Comparison of ENCODE assay signal across 11 cellular contexts in the genomic region with DNA sequence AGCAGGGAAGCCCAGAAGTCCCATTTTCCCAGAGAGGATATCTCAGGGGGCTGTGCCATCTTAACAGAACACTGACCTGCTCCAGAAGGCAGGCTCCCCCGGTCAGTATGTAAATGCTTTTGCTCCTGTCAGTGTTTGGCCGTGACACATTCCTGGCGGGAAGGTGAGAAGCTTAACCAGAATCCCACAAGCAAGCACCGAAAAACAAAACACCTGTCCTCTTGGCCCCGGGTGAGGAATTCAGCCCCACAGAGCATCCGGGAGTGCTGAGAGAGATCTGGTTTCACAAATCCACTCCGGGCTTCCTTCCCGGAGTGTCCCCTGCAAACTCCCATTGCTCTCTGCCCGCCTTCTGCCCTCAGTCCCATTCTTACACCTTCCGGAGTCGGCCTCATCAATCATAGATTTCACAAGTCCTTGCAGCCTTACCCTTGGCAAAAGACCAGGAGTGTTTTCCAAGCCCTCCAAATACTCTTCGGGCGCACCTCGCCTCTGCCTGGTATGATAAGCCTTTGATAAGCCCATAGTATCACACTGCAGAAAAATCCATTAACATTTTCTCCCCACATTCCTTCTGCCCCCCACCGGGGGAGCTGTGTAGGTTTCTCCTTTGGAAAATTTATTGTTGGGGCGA. TPM values are rescaled to one million over a fixed set of nuclear protein-coding genes. Genes with fewer than 3 reads are reported as not detected.
DNase-seq lines count a peak whose midpoint lies in the region; ATAC-seq and TF ChIP-seq lines count a peak whose summit lies in the region.
"Had no signal": no experiment of that assay in that cellular context is flagged by ENCODE, and none has a peak within 500 bp of the region (broad histone marks: within the 10 kb centered on the region; RNA-seq: fewer than 3 reads in every experiment).

No MANE protein-coding gene starts in this region.

- H3K4me1 Mint-ChIP-seq in Caco-2 (ENCODE audit: low read depth, unreplicated experiment) (peaks cover 27% of the 10 kb centered on the region), osteocyte (ENCODE audit: unreplicated experiment) (peaks cover 14% of the 10 kb centered on the region)

- H3K27ac ChIP-seq in OCI-LY7 (ENCODE audit: low read depth, low read length, poor library complexity, severe bottlenecking) = no peak overlapping the region
- H3K27ac ChIP-seq in esophagus muscularis mucosa (replicated peaks in 1 of 4) = peak overlapping the region; percentile 97 to 100 (median 100)

- H3K9me3 Mint-ChIP-seq in Caco-2 (ENCODE audit: unreplicated experiment) (no peaks in the 10 kb centered on the region), osteocyte (ENCODE audit: unreplicated experiment) (no peaks in the 10 kb centered on the region)
- H3K9me3 Mint-ChIP-seq: activated T-helper 17 cell treated with anti-CD3 and anti-CD28 coated beads, Interleukin-2, amount 50 U/mL, for 72 hours had no signal

- H3K4me2 ChIP-seq in OCI-LY7 (ENCODE audit: low read length) = no peak overlapping the region

- TF ChIP-seq CTCF in Caco-2 (IDR thresholded peaks at IDR 0.05; ENCODE audit: insufficient read depth in 1 of 2, low read depth in 1 of 2, low read length in 1 of 2, severe bottlenecking in 1 of 2, unreplicated experiment in 1 of 2) = peak; percentile 31 to 35
- TF ChIP-seq CTCF in OCI-LY7 (conservative IDR thresholded peaks at IDR 0.05; ENCODE audit: low read length) = peak; percentile 45; the same call in 1 of the 2 replicates
- peak in 1 of 3 experiments; percentile 4 for TF ChIP-seq CTCF in esophagus muscularis mucosa (IDR thresholded peaks at IDR 0.05)
- TF ChIP-seq CTCF in osteocyte (IDR thresholded peaks at IDR 0.05) = peak; percentile 19

- POLR2A ChIA-PET in Caco-2 (lab: Charles Lee) = interaction anchor here (0.5 to 0.9 kb wide), 3 partner anchors 10 to 15 kb away, joined by 3 to 8 read pairs (median 3); partner anchors contain the start of gene TPM4
- POLR2A ChIA-PET in OCI-LY7 (lab: Charles Lee) = no interaction called here

- no peak for ATAC-seq in HG03520 (IDR thresholded peaks at IDR 0.05; ENCODE audit: unreplicated experiment)
- no peak for ATAC-seq in HG03135 (IDR thresholded peaks at IDR 0.05; ENCODE audit: unreplicated experiment)
- ATAC-seq: activated T-helper 17 cell treated with anti-CD3 and anti-CD28 coated beads, Interleukin-2, amount 50 U/mL, for 72 hours had no signal

- BruUV-seq in Caco-2 (replicated peaks; lab: Mats Ljungman, UMichigan) (no TSS peak), OCI-LY7 (replicated peaks; lab: Mats Ljungman, UMichigan) (no TSS peak)

- H2AFZ ChIP-seq in OCI-LY7 (ENCODE audit: low read length) = no peak overlapping the region

- H3K4me3 Mint-ChIP-seq in Caco-2 (ENCODE audit: unreplicated experiment) = peak overlapping the region; percentile 43
- H3K4me3 Mint-ChIP-seq in osteocyte (ENCODE audit: unreplicated experiment) = no peak overlapping the region
- H3K4me3 Mint-ChIP-seq: activated T-helper 17 cell treated with anti-CD3 and anti-CD28 coated beads, Interleukin-2, amount 50 U/mL, for 72 hours had no signal

- TF ChIP-seq EP300 in esophagus muscularis mucosa (IDR thresholded peaks at IDR 0.05) = no peak

- DNase-seq in Caco-2 = no peak
- no peak for DNase-seq in OCI-LY7 (ENCODE audit: low spot score)
- peak; percentile 85 for DNase-seq in esophagus muscularis mucosa (ENCODE audit: extremely low spot score)
- DNase-seq in osteocyte (ENCODE audit: extremely low spot score, unreplicated experiment) = no peak
- no peak for DNase-seq in NCI-H128 (lab: John Stamatoyannopoulos, UW; ENCODE audit: unreplicated experiment)
- no peak for DNase-seq in midbrain (lab: John Stamatoyannopoulos, UW)
- DNase-seq: KG1 had no signal

- TF ChIP-seq POLR2A in esophagus muscularis mucosa (IDR thresholded peaks at IDR 0.05; ENCODE audit: low read depth) = no peak

- 46% methylated on average over 16 of the region's 16 CpGs for whole genome bisulfite sequencing in esophagus muscularis mucosa

- H3K4me1 ChIP-seq in Caco-2 (peaks cover 52% of the 10 kb centered on the region), OCI-LY7 (ENCODE audit: insufficient read depth, low read length, poor library complexity, severe bottlenecking) (peaks cover 14% of the 10 kb centered on the region), esophagus muscularis mucosa (peaks cover 37 to 91% (median 83%) of the 10 kb centered on the region in 4 donors)

- H3K9me2 ChIP-seq in OCI-LY7 (ENCODE audit: insufficient read depth, low read length) = no peaks in the 10 kb centered on the region

- H3K27me3 ChIP-seq in Caco-2 (replicated peaks; ENCODE audit: control insufficient read depth, insufficient read depth, low read length) (no peaks in the 10 kb centered on the region), esophagus muscularis mucosa (no peaks in the 10 kb centered on the region)

- CTCF ChIA-PET in Caco-2 (lab: Charles Lee) = interaction anchor here (1.4 to 1.7 kb wide), 2 partner anchors 11 to 22 kb away, joined by 3 to 12 read pairs; no protein-coding TSS in a partner anchor
- CTCF ChIA-PET in OCI-LY7 (lab: Charles Lee; ENCODE audit: unreplicated experiment) = no interaction called here

- H3K36me3 Mint-ChIP-seq in Caco-2 (ENCODE audit: insufficient read depth, unreplicated experiment) (peaks cover 100% of the 10 kb centered on the region), osteocyte (ENCODE audit: unreplicated experiment) (peaks cover 70% of the 10 kb centered on the region)

- intact Hi-C loops in Caco-2 (cut with micrococcal nuclease; ENCODE audit: unreplicated experiment) = no loop called here
- intact Hi-C loops in OCI-LY7 (cut with micrococcal nuclease; ENCODE audit: unreplicated experiment) = no loop called here
- intact Hi-C loops in esophagus muscularis mucosa (cut with DNase I) = no loop called here

- H3K27ac Mint-ChIP-seq in Caco-2 (ENCODE audit: unreplicated experiment) (peak overlapping the region; percentile 91), osteocyte (ENCODE audit: unreplicated experiment) (peak overlapping the region; percentile 56)

- H3K27me3 Mint-ChIP-seq in Caco-2 (ENCODE audit: insufficient read depth, unreplicated experiment) (no peaks in the 10 kb centered on the region), osteocyte (ENCODE audit: unreplicated experiment) (no peaks in the 10 kb centered on the region)
- H3K27me3 Mint-ChIP-seq: activated T-helper 17 cell treated with anti-CD3 and anti-CD28 coated beads, Interleukin-2, amount 50 U/mL, for 72 hours had no signal

- H3K79me2 ChIP-seq in OCI-LY7 (ENCODE audit: insufficient read depth, low read depth, low read length) = no peaks in the 10 kb centered on the region

- H3K9me3 ChIP-seq in Caco-2 = no peaks in the 10 kb centered on the region
- no peaks in the 10 kb centered on the region for H3K9me3 ChIP-seq in OCI-LY7 (ENCODE audit: low read length)
- H3K9me3 ChIP-seq in esophagus muscularis mucosa = no peaks in the 10 kb centered on the region

- H3K4me3 ChIP-seq in Caco-2 (ENCODE audit: low read depth, low read length) = no peak overlapping the region
- no peak overlapping the region for H3K4me3 ChIP-seq in OCI-LY7 (ENCODE audit: low read depth, low read length, poor library complexity, severe bottlenecking)
- H3K4me3 ChIP-seq in esophagus muscularis mucosa = no peak overlapping the region

- no peaks in the 10 kb centered on the region for H4K20me1 ChIP-seq in OCI-LY7 (ENCODE audit: insufficient read depth, low read length)

- H3K36me3 ChIP-seq in Caco-2 (ENCODE audit: control insufficient read depth, insufficient read depth, low read length) = peaks cover 8% of the 10 kb centered on the region
- H3K36me3 ChIP-seq in OCI-LY7 (ENCODE audit: insufficient read depth, low read length) = peaks cover 99% of the 10 kb centered on the region
- H3K36me3 ChIP-seq in esophagus muscularis mucosa = peaks cover 91 to 100% (median 100%) of the 10 kb centered on the region in 4 donors

RNA-seq across cellular contexts. Expression of gene TPM4, which starts 12.2 kb away (rescaled TPM):
- total RNA-seq in Caco-2 (2022) = 368 and 392 TPM in 2 replicates
- total RNA-seq in OCI-LY7 (2014; rRNA removed; shearing (Covaris generic)) = 111 and 134 TPM in 2 replicates
- total RNA-seq in OCI-LY7 (2022) = 98.1 and 108 TPM in 2 replicates
- total RNA-seq in esophagus muscularis mucosa = 100 to 1,000 TPM; 378 to 445 (median 414) TPM
- 663 and 687 TPM in 2 replicates for total RNA-seq in osteocyte

RNA-seq across cellular contexts. Expression of gene RAB8A, which starts 23.2 kb away (rescaled TPM):
- total RNA-seq in Caco-2 (2022) = 108 and 129 TPM in 2 replicates
- total RNA-seq in OCI-LY7 (2014; rRNA removed; shearing (Covaris generic)) = 64.9 and 69.1 TPM in 2 replicates
- total RNA-seq in OCI-LY7 (2022) = 124 and 138 TPM in 2 replicates
- 10 to 100 TPM; 37.9 to 56.4 (median 42.9) TPM for total RNA-seq in esophagus muscularis mucosa
- 55.9 and 61.1 TPM in 2 replicates for total RNA-seq in osteocyte

RNA-seq across cellular contexts. Expression of gene HSH2D, which starts 55.0 kb away (rescaled TPM):
- total RNA-seq in Caco-2 (2022) (0.23 and 0.35 TPM in 2 replicates), OCI-LY7 (2022) (70.4 and 79.0 TPM in 2 replicates), esophagus muscularis mucosa (under 1 TPM in 3 of 4 donors, not detected in 1; 0.52 to 0.83 (median 0.75) TPM), osteocyte (not detected in 2 replicates)
- total RNA-seq in OCI-LY7 (2014; rRNA removed; shearing (Covaris generic)) = 52.4 and 57.6 TPM in 2 replicates
- total RNA-seq: H4 had no signal

Comparison
In these comparisons a context has a peak if more than half of its experiments do, and no peak if none do; other contexts are left out.
1. RNA of gene HSH2D, which starts 55.0 kb away (total RNA-seq): 52.4 to 79.0 TPM in OCI-LY7; 0.52 to 0.83 TPM in esophagus muscularis mucosa, 0.23 to 0.35 TPM in Caco-2 and not detected in osteocyte; every median in the first group is over 10 times any median in the second.